Comparison of ENCODE assay signal across 24 cellular contexts in genomic region chr1:50181027-50181663, GRCh38.
DNase-seq lines count a peak whose midpoint lies in the region; ATAC-seq and TF ChIP-seq lines count a peak whose summit lies in the region.
"Had no signal": no experiment of that assay in that cellular context is flagged by ENCODE, and none has a peak within 500 bp of the region (broad histone marks: within the 10 kb centered on the region; RNA-seq: fewer than 3 reads in every experiment).

No MANE protein-coding gene starts in this region.

- 25% methylated on average over 3 of the region's 3 CpGs for WGBS in heart right ventricle, 2 donors

- ATAC-seq in Right ventricle myocardium superior (ENCODE audit: poor library complexity): peak; percentile 88
- peak in 7 of 8 donors; percentile 77 to 90 (median 87) for ATAC-seq in heart right ventricle
- no peak for ATAC-seq in HG03521 (IDR thresholded peaks at IDR 0.05; ENCODE audit: unreplicated experiment)
- ATAC-seq: A549; activated CD4-positive, CD25-positive, alpha-beta regulatory T cell treated with anti-CD3 and anti-CD28 coated beads, Interleukin-2, amount 50 U/mL, for 24 hours; natural killer cell had no signal

- H3K4me1 ChIP-seq in right atrium auricular region (peaks cover 0 to 5% of the 10 kb centered on the region in 2 donors), heart right ventricle (peaks cover 0 to 17% (median 2%) of the 10 kb centered on the region in 9 donors), ascending aorta (no peaks in the 10 kb centered on the region)
- H3K4me1 ChIP-seq: A549, parathyroid adenoma had no signal

- TF ChIP-seq CTCF in right atrium auricular region (IDR thresholded peaks at IDR 0.05): no peak
- no peak for TF ChIP-seq CTCF in heart right ventricle (IDR thresholded peaks at IDR 0.05)
- no peak for TF ChIP-seq CTCF in ascending aorta (IDR thresholded peaks at IDR 0.05)
- TF ChIP-seq CTCF in coronary artery (IDR thresholded peaks at IDR 0.05): no peak

- intact Hi-C loops in Right ventricle myocardium superior (cut with DNase I): no loop called here
- intact Hi-C loops in heart right ventricle (cut with DNase I): no loop called here
- intact Hi-C loops in ascending aorta (cut with DNase I): no loop called here

- H3K4me3 ChIP-seq in right atrium auricular region: no peak overlapping the region
- H3K4me3 ChIP-seq in heart right ventricle: no peak overlapping the region
- H3K4me3 ChIP-seq in ascending aorta: no peak overlapping the region
- H3K4me3 ChIP-seq in coronary artery: no peak overlapping the region
- H3K4me3 ChIP-seq: A549, dorsolateral prefrontal cortex, smooth muscle cell had no signal

- H3K9me3 ChIP-seq in right atrium auricular region: no peaks in the 10 kb centered on the region
- H3K9me3 ChIP-seq in heart right ventricle: peaks cover 0 to 3% (median 0%) of the 10 kb centered on the region in 11 donors
- no peaks in the 10 kb centered on the region for H3K9me3 ChIP-seq in ascending aorta
- H3K9me3 ChIP-seq: A549 had no signal

- no peak for DNase-seq in Right ventricle myocardium superior
- DNase-seq in right atrium auricular region (ENCODE audit: low spot score): no peak
- DNase-seq in heart right ventricle: peak in 1 of 2 donors; percentile 17
- peak; percentile 1 for DNase-seq in myocyte (ENCODE audit: low read depth)
- DNase-seq in ascending aorta (ENCODE audit: low spot score in 2 of 2): no peak
- DNase-seq in iPS-NIHi11 (ENCODE audit: low spot score): no peak
- DNase-seq in coronary artery (ENCODE audit: low spot score): no peak
- DNase-seq: activated T-cell treated with anti-CD3 and anti-CD28 coated beads, Interleukin-2, amount 50 U/mL, for 24 hours; amniotic stem cell; central memory CD4-positive, alpha-beta T cell; dorsolateral prefrontal cortex; foreskin melanocyte; Kasumi-1; natural killer cell; NCI-H1092 treated with DMSO at 0.1 percent for 48 hours; NCI-H2029; SHP77 treated with DMSO at 0.1 percent for 48 hours; stimulated activated CD4-positive, alpha-beta T cell treated with anti-CD3 and anti-CD28 coated beads, Interleukin-2, amount 100 ng/mL, for 48 hours; stimulated activated naive CD4-positive, alpha-beta T cell had no signal

- no peaks in the 10 kb centered on the region for H3K36me3 ChIP-seq in right atrium auricular region
- H3K36me3 ChIP-seq in heart right ventricle: no peaks in the 10 kb centered on the region
- H3K36me3 ChIP-seq in ascending aorta: no peaks in the 10 kb centered on the region

- H3K27ac ChIP-seq in right atrium auricular region (no peak overlapping the region), heart right ventricle (no peak overlapping the region), ascending aorta (no peak overlapping the region), coronary artery (no peak overlapping the region)
- H3K27ac ChIP-seq: A549, parathyroid adenoma had no signal

- H3K27me3 ChIP-seq in right atrium auricular region (no peaks in the 10 kb centered on the region), heart right ventricle (no peaks in the 10 kb centered on the region), ascending aorta (no peaks in the 10 kb centered on the region)
